Comparison of ENCODE assay signal across 1 cellular context in genomic region chr7:139763330-139763729, GRCh38.
TF ChIP-seq lines count a peak whose summit lies in the region.

No MANE protein-coding gene starts in this region.

TF ChIP-seq in HCT116, 20 proteins besides CTCF, POLR2A, EP300 and RAD21 (continued from another document):
- TF ChIP-seq ZBTB33 (IDR thresholded peaks at IDR 0.05; ENCODE audit: extremely low read depth, insufficient replicate concordance, low read length), result no peak
- no peak for TF ChIP-seq EZH2 (IDR thresholded peaks at IDR 0.05)
- no peak for TF ChIP-seq CEBPB (IDR thresholded peaks at IDR 0.05; ENCODE audit: low read depth)
- TF ChIP-seq POLR2AphosphoS5 (IDR thresholded peaks at IDR 0.05; ENCODE audit: low read depth, low read length), result no peak
- no peak for TF ChIP-seq REST (IDR thresholded peaks at IDR 0.05; ENCODE audit: low read depth)
- no peak for TF ChIP-seq JUND (IDR thresholded peaks at IDR 0.05)
- TF ChIP-seq CBX3 (IDR thresholded peaks at IDR 0.05; ENCODE audit: low read depth), result no peak
